Comparison of ENCODE assay signal across 21 cellular contexts in genomic region chr16:68360547-68360946, GRCh38. TPM values are rescaled to one million over a fixed set of nuclear protein-coding genes. Genes with fewer than 3 reads are reported as not detected.
A peak's percentile ranks its signal among the peaks of the same experiment; 100 is the strongest.
DNase-seq lines count a peak whose midpoint lies in the region; ATAC-seq and TF ChIP-seq lines count a peak whose summit lies in the region.
"Had no signal": no experiment of that assay in that cellular context is flagged by ENCODE, and none has a peak within 500 bp of the region (broad histone marks: within the 10 kb centered on the region; RNA-seq: fewer than 3 reads in every experiment).

No MANE protein-coding gene starts in this region.

- H3K9me3 ChIP-seq in BLaER1 treated with 17β-estradiol and CSF1 and Interleukin-3, amounts not matched to agents 10 nM and 100 nM (replicated peaks in 1 of 11): no peaks in the 10 kb centered on the region
- H3K9me3 ChIP-seq in neuronal stem cell (replicated peaks in 1 of 2; ENCODE audit: control insufficient read depth in 2 of 2, insufficient read depth in 1 of 2, low read depth in 1 of 2, low read length in 2 of 2): no peaks in the 10 kb centered on the region
- H3K9me3 ChIP-seq: SJCRH30 had no signal

- WGBS in neuronal stem cell (ENCODE audit: extremely low coverage in 2 of 2, insufficient read length in 2 of 2, insufficient replicate concordance in 1 of 2), 2 donors: no CpG with 5 or more reads among the region's 18 CpGs

- no peak for DNase-seq in GM23338 (ENCODE audit: low spot score)
- no peak for DNase-seq in dorsolateral prefrontal cortex
- no peak for DNase-seq in neuronal stem cell (ENCODE audit: low spot score)
- no peak for DNase-seq in A172 (ENCODE audit: low spot score)
- DNase-seq in Right ventricle myocardium superior: no peak
- DNase-seq: AML-193; CD4-positive, CD25-positive, alpha-beta regulatory T cell; EL; HFFc6; IMR-90; Karpas-422; NCI-H1417 treated with DMSO at 0.1 percent for 48 hours; NCI-H187 treated with DMSO at 0.1 percent for 48 hours; NCI-H2227 treated with DMSO at 0.1 percent for 48 hours; NCI-H510A treated with DMSO at 0.1 percent for 48 hours; NCI-H774; RPMI8226 had no signal

- H4K91ac ChIP-seq in neuronal stem cell (ENCODE audit: low read depth, low read length, poor library complexity): no peak overlapping the region

- no peaks in the 10 kb centered on the region for H3K79me2 ChIP-seq in GM23338 (replicated peaks; ENCODE audit: insufficient read depth)

- no peak overlapping the region for H2BK120ac ChIP-seq in neuronal stem cell (ENCODE audit: low read depth, low read length)

- no peak overlapping the region for H3K14ac ChIP-seq in neuronal stem cell (ENCODE audit: low read length)

- no peaks in the 10 kb centered on the region for H3K9me2 ChIP-seq in GM23338 (ENCODE audit: insufficient read depth)

- TF ChIP-seq CTCF in GM23338 (conservative IDR thresholded peaks at IDR 0.05; ENCODE audit: low read depth in 2 of 2) (no peak), dorsolateral prefrontal cortex (IDR thresholded peaks at IDR 0.05 in 54 of 56, conservative IDR thresholded peaks at IDR 0.05 in 2 of 56; ENCODE audit: low read depth in 1 of 56, partially characterized antibody in 56 of 56) (no peak)

- H3K4me3 Mint-ChIP-seq in GM23338: no peak overlapping the region
- H3K4me3 Mint-ChIP-seq: HFFc6 had no signal

- H3K18ac ChIP-seq in neuronal stem cell (ENCODE audit: low read length): no peak overlapping the region

- H2AFZ ChIP-seq in GM23338: no peak overlapping the region
- no peak overlapping the region for H2AFZ ChIP-seq in neuronal stem cell (ENCODE audit: low read length)

- ATAC-seq in GM23338: no peak
- ATAC-seq in Right ventricle myocardium superior (ENCODE audit: poor library complexity): no peak
- ATAC-seq in GM18861 (IDR thresholded peaks at IDR 0.05; ENCODE audit: unreplicated experiment): no peak
- ATAC-seq: GM12878 had no signal

- peak overlapping the region in 6 of 11 experiments; percentile 42 to 76 (median 58); a peak in 10 of 22 replicates for H3K9ac ChIP-seq in BLaER1 treated with 17β-estradiol and CSF1 and Interleukin-3, amounts not matched to agents 10 nM and 100 nM
- peak overlapping the region; percentile 44 for H3K9ac ChIP-seq in neuronal stem cell (ENCODE audit: low read depth, low read length, poor library complexity)

- no peaks in the 10 kb centered on the region for H3K9me3 Mint-ChIP-seq in GM23338
- H3K9me3 Mint-ChIP-seq: CD4-positive, CD25-positive, alpha-beta regulatory T cell; HFFc6 had no signal

- H4K20me1 ChIP-seq in BLaER1 treated with 17β-estradiol and CSF1 and Interleukin-3, amounts not matched to agents 10 nM and 100 nM: peaks cover 0 to 95% (median 13%) of the 10 kb centered on the region in 11 experiments; a peak in 11 of 22 replicates
- no peaks in the 10 kb centered on the region; the same call in 1 of the 2 replicates for H4K20me1 ChIP-seq in GM23338 (replicated peaks; ENCODE audit: insufficient read depth)

- no peak overlapping the region for H3K23ac ChIP-seq in neuronal stem cell (ENCODE audit: low read depth, low read length, poor library complexity)

- H3K4me3 ChIP-seq in BLaER1 treated with 17β-estradiol and CSF1 and Interleukin-3, amounts not matched to agents 10 nM and 100 nM: no peak overlapping the region; a peak in 1 of 20 replicates
- H3K4me3 ChIP-seq in GM23338 (no peak overlapping the region), dorsolateral prefrontal cortex (no peak overlapping the region), neuronal stem cell (ENCODE audit: low read length in 2 of 2) (no peak overlapping the region)
- H3K4me3 ChIP-seq: GM12878, SJCRH30 had no signal

- peaks cover 20% of the 10 kb centered on the region for H3K4me1 Mint-ChIP-seq in GM23338

- H2BK15ac ChIP-seq in neuronal stem cell (ENCODE audit: low read length): no peak overlapping the region

- H3K4me2 ChIP-seq in BLaER1 treated with 17β-estradiol and CSF1 and Interleukin-3, amounts not matched to agents 10 nM and 100 nM: peak overlapping the region; percentile 54 to 100 (median 96)
- H3K4me2 ChIP-seq in GM23338 (no peak overlapping the region), neuronal stem cell (ENCODE audit: insufficient read depth, low read length, poor library complexity, severe bottlenecking) (no peak overlapping the region)

- peaks cover 87 to 100% (median 100%) of the 10 kb centered on the region in 10 experiments for H3K4me1 ChIP-seq in BLaER1 treated with 17β-estradiol and CSF1 and Interleukin-3, amounts not matched to agents 10 nM and 100 nM
- no peaks in the 10 kb centered on the region for H3K4me1 ChIP-seq in GM23338 (ENCODE audit: insufficient read depth)
- peaks cover 8 to 9% of the 10 kb centered on the region in 2 donors for H3K4me1 ChIP-seq in neuronal stem cell (ENCODE audit: control insufficient read depth in 2 of 2, insufficient read depth in 1 of 2, low read depth in 1 of 2, low read length in 2 of 2)

- no peak overlapping the region for H2BK12ac ChIP-seq in neuronal stem cell (ENCODE audit: low read length)

- H3K27me3 ChIP-seq in BLaER1 treated with 17β-estradiol and CSF1 and Interleukin-3, amounts not matched to agents 10 nM and 100 nM: peaks cover 0 to 37% (median 0%) of the 10 kb centered on the region in 11 experiments; a peak in 4 of 22 replicates
- H3K27me3 ChIP-seq in GM23338 (ENCODE audit: insufficient read depth): no peaks in the 10 kb centered on the region
- no peaks in the 10 kb centered on the region for H3K27me3 ChIP-seq in dorsolateral prefrontal cortex
- H3K27me3 ChIP-seq in neuronal stem cell (ENCODE audit: control insufficient read depth in 3 of 3, insufficient read depth in 3 of 3, low read depth in 1 of 3, low read length in 3 of 3): no peaks in the 10 kb centered on the region
- H3K27me3 ChIP-seq: SJCRH30 had no signal

- peaks cover 3% of the 10 kb centered on the region for H3K79me1 ChIP-seq in neuronal stem cell (ENCODE audit: low read depth, low read length)

- H3K27me3 Mint-ChIP-seq in GM23338 (ENCODE audit: insufficient read depth, low read depth, poor library complexity): peaks cover 3% of the 10 kb centered on the region
- H3K27me3 Mint-ChIP-seq: CD4-positive, CD25-positive, alpha-beta regulatory T cell had no signal

- H2BK5ac ChIP-seq in neuronal stem cell (ENCODE audit: low read length): no peak overlapping the region

- peaks cover 13 to 36% (median 16%) of the 10 kb centered on the region in 11 experiments; a peak in 15 of 22 replicates for H3K36me3 ChIP-seq in BLaER1 treated with 17β-estradiol and CSF1 and Interleukin-3, amounts not matched to agents 10 nM and 100 nM
- H3K36me3 ChIP-seq in GM23338 (ENCODE audit: insufficient read depth) (no peaks in the 10 kb centered on the region; the same call in 1 of the 2 replicates), neuronal stem cell (replicated peaks in 1 of 2; ENCODE audit: control insufficient read depth in 2 of 2, insufficient read depth in 2 of 2, low read length in 2 of 2) (peaks cover 17 to 33% of the 10 kb centered on the region in 2 donors)
- H3K36me3 ChIP-seq: SJCRH30 had no signal

- intact Hi-C loops in dorsolateral prefrontal cortex (cut with DNase I) (loop anchor here in 1 of 2 donors (10.0 kb wide), 1 partner anchor 154 kb away; no protein-coding TSS in a partner anchor), Right ventricle myocardium superior (cut with DNase I) (no loop called here)

- no peak overlapping the region for H2AK5ac ChIP-seq in neuronal stem cell (ENCODE audit: low read depth, low read length)

- peak overlapping the region; percentile 23; the same call in 1 of the 2 replicates for H3K27ac Mint-ChIP-seq in GM23338
- H3K27ac Mint-ChIP-seq: CD4-positive, CD25-positive, alpha-beta regulatory T cell; HFFc6 had no signal

- H3K27ac ChIP-seq in BLaER1 treated with 17β-estradiol and CSF1 and Interleukin-3, amounts not matched to agents 10 nM and 100 nM: peak overlapping the region in 7 of 11 experiments; percentile 28 to 87 (median 74); a peak in 12 of 22 replicates
- H3K27ac ChIP-seq in GM23338 (ENCODE audit: low read depth) (no peak overlapping the region), dorsolateral prefrontal cortex (peak overlapping the region in 36 of 59 donors; percentile 1 to 72 (median 44)), neuronal stem cell (replicated peaks; ENCODE audit: low read length) (no peak overlapping the region)
- H3K27ac ChIP-seq: SJCRH30 had no signal

- H3F3A ChIP-seq in GM23338 (replicated peaks; ENCODE audit: low read depth): no peaks in the 10 kb centered on the region

- peaks cover 9% of the 10 kb centered on the region; the same call in 2 of the 3 replicates for H3K36me3 Mint-ChIP-seq in GM23338 (ENCODE audit: low read depth)

- no peak overlapping the region for H4K8ac ChIP-seq in neuronal stem cell (ENCODE audit: low read depth, low read length)

- no peak overlapping the region for H3K4ac ChIP-seq in neuronal stem cell (ENCODE audit: low read length)

TF ChIP-seq in GM23338, 12 proteins besides CTCF, POLR2A, EP300 and RAD21 (continues in another document):
- TF ChIP-seq STAT1 (IDR thresholded peaks at IDR 0.05; ENCODE audit: unreplicated experiment) (no peak), ZNF114 (CRISPR knock-in tag; IDR thresholded peaks at IDR 0.05) (no peak), JUNB (IDR thresholded peaks at IDR 0.05; ENCODE audit: unreplicated experiment) (no peak), POLR2AphosphoS5 (IDR thresholded peaks at IDR 0.05; ENCODE audit: low read depth) (no peak), ZNF331 (CRISPR knock-in tag; IDR thresholded peaks at IDR 0.05; ENCODE audit: low read depth) (no peak)
- TF ChIP-seq, protein P1, sequence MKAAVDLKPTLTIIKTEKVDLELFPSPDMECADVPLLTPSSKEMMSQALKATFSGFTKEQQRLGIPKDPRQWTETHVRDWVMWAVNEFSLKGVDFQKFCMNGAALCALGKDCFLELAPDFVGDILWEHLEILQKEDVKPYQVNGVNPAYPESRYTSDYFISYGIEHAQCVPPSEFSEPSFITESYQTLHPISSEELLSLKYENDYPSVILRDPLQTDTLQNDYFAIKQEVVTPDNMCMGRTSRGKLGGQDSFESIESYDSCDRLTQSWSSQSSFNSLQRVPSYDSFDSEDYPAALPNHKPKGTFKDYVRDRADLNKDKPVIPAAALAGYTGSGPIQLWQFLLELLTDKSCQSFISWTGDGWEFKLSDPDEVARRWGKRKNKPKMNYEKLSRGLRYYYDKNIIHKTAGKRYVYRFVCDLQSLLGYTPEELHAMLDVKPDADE (IDR thresholded peaks at IDR 0.05): no peak

RNA-seq across cellular contexts. Expression of gene PRMT7, which starts 49.7 kb away (rescaled TPM):
- total RNA-seq in GM23338 (2014; rRNA removed; shearing (Covaris generic)): 61.9 and 65.3 TPM in 2 replicates
- 20.2 TPM in 2 replicates for polyA plus RNA-seq in GM23338 (2016; fragmentation: Nextera tagmentation; extraction: Ambion mirVana)
- total RNA-seq in dorsolateral prefrontal cortex: 100 to 1,000 TPM in 7 of 120 experiments, 10 to 100 TPM in 113; 48.9 to 123 (median 70.7) TPM
- polyA plus RNA-seq in neuronal stem cell (2013, experiment 1 of 2): 29.2 TPM
- 27.7 TPM for polyA plus RNA-seq in neuronal stem cell (2013, experiment 2 of 2)
- 40.2 and 44.6 TPM in 2 replicates for total RNA-seq in A172 (2014; rRNA removed; shearing (Covaris generic))
- 28.1 TPM for total RNA-seq in Right ventricle myocardium superior

RNA-seq across cellular contexts. Expression of gene SLC7A6OS, which starts 49.8 kb away (rescaled TPM):
- total RNA-seq in GM23338 (2014; rRNA removed; shearing (Covaris generic)): 16.4 and 16.5 TPM in 2 replicates
- 13.8 and 17.9 TPM in 2 replicates for polyA plus RNA-seq in GM23338 (2016; fragmentation: Nextera tagmentation; extraction: Ambion mirVana)
- total RNA-seq in dorsolateral prefrontal cortex (10 to 100 TPM; 11.9 to 33.6 (median 20.1) TPM), Right ventricle myocardium superior (11.2 TPM)
- 11.8 TPM for polyA plus RNA-seq in neuronal stem cell (2013, experiment 1 of 2)
- polyA plus RNA-seq in neuronal stem cell (2013, experiment 2 of 2): 12.4 TPM
- 19.0 and 23.9 TPM in 2 replicates for total RNA-seq in A172 (2014; rRNA removed; shearing (Covaris generic))

Comparison
In these comparisons a context has a peak if more than half of its experiments do, and no peak if none do; other contexts are left out.
1. H3K27ac ChIP-seq: peak in BLaER1 treated with 17β-estradiol and CSF1 and Interleukin-3, amounts not matched to agents 10 nM and 100 nM (7 of 11) and dorsolateral prefrontal cortex (36 of 59); none in GM23338 (single experiment) and neuronal stem cell (single experiment).
2. H3K4me2 ChIP-seq: peak in BLaER1 treated with 17β-estradiol and CSF1 and Interleukin-3, amounts not matched to agents 10 nM and 100 nM (11 of 11); none in GM23338 (single experiment) and neuronal stem cell (single experiment).